In genomic region chr19:30733826-30734550, GRCh38 we compare ENCODE assay signal across 15 cellular contexts.
DNase-seq lines count a peak whose midpoint lies in the region; ATAC-seq lines count a peak whose summit lies in the region.
"Had no signal": no experiment of that assay in that cellular context is flagged by ENCODE, and none has a peak within 500 bp of the region (broad histone marks: within the 10 kb centered on the region; RNA-seq: fewer than 3 reads in every experiment).

No MANE protein-coding gene starts in this region.

- peak; percentile 35 for DNase-seq in DMS 273 (lab: John Stamatoyannopoulos, UW; ENCODE audit: unreplicated experiment)
- DNase-seq in DMS 273 treated with DMSO at 0.1 percent for 48 hours (lab: John Stamatoyannopoulos, UW): no peak
- DNase-seq in cerebellum (ENCODE audit: low spot score): peak; percentile 17
- peak; percentile 71 for DNase-seq in left kidney (ENCODE audit: low read depth, low spot score)
- no peak for DNase-seq in sciatic nerve (ENCODE audit: low spot score)
- no peak for DNase-seq in CD8-positive, alpha-beta memory T cell
- DNase-seq: activated CD4-positive, alpha-beta T cell treated with anti-CD3 and anti-CD28 coated beads, Interleukin-2, amount 50 U/mL, for 48 hours; activated gamma-delta T cell treated with Interleukin-2 at 50 U/mL for 16 hours; KBM-7; NCI-H69; OCI-M1 had no signal

- intact Hi-C loops in sciatic nerve (cut with DNase I): no loop called here

- POLR2A ChIA-PET in CD8-positive, alpha-beta memory T cell (lab: Charles Lee): no interaction called here

- H3K27ac ChIP-seq in CD8-positive, alpha-beta memory T cell (ENCODE audit: low read depth, low read length): no peak overlapping the region
- H3K27ac ChIP-seq: 22Rv1, VCaP had no signal

- no peaks in the 10 kb centered on the region for H3K4me1 Mint-ChIP-seq in activated T-helper 17 cell treated with anti-CD3 and anti-CD28 coated beads, Interleukin-2, amount 50 U/mL, for 72 hours
- H3K4me1 Mint-ChIP-seq in CD8-positive, alpha-beta memory T cell: no peaks in the 10 kb centered on the region

- H3K27me3 ChIP-seq in CD8-positive, alpha-beta memory T cell (ENCODE audit: insufficient read depth, low read length, poor library complexity, severe bottlenecking): no peaks in the 10 kb centered on the region

- no peak overlapping the region for H3K4me3 Mint-ChIP-seq in activated T-helper 17 cell treated with anti-CD3 and anti-CD28 coated beads, Interleukin-2, amount 50 U/mL, for 72 hours
- H3K4me3 Mint-ChIP-seq in CD8-positive, alpha-beta memory T cell: no peak overlapping the region

- CTCF ChIA-PET in CD8-positive, alpha-beta memory T cell (lab: Charles Lee): no interaction called here

- H3K27me3 Mint-ChIP-seq in activated T-helper 17 cell treated with anti-CD3 and anti-CD28 coated beads, Interleukin-2, amount 50 U/mL, for 72 hours: peaks cover 4% of the 10 kb centered on the region
- peaks cover 2 to 5% of the 10 kb centered on the region in 2 donors for H3K27me3 Mint-ChIP-seq in CD8-positive, alpha-beta memory T cell

- H3K9me3 ChIP-seq in CD8-positive, alpha-beta memory T cell (ENCODE audit: low read length): no peaks in the 10 kb centered on the region

- H3K9me3 Mint-ChIP-seq in activated T-helper 17 cell treated with anti-CD3 and anti-CD28 coated beads, Interleukin-2, amount 50 U/mL, for 72 hours: no peaks in the 10 kb centered on the region
- peaks cover 0 to 6% (median 0%) of the 10 kb centered on the region in 5 donors for H3K9me3 Mint-ChIP-seq in CD8-positive, alpha-beta memory T cell

- H3K4me1 ChIP-seq in CD8-positive, alpha-beta memory T cell (ENCODE audit: insufficient read depth, low read length): no peaks in the 10 kb centered on the region

- ATAC-seq in sciatic nerve: peak; percentile 91
- no peak for ATAC-seq in HG03280 (IDR thresholded peaks at IDR 0.05; ENCODE audit: unreplicated experiment)
- no peak for ATAC-seq in activated T-helper 17 cell treated with anti-CD3 and anti-CD28 coated beads, Interleukin-2, amount 50 U/mL, for 72 hours (replicated peaks)

- H3K4me3 ChIP-seq in CD8-positive, alpha-beta memory T cell (ENCODE audit: low read length): no peak overlapping the region

- H3K36me3 ChIP-seq in CD8-positive, alpha-beta memory T cell (ENCODE audit: insufficient read depth, low read length): no peaks in the 10 kb centered on the region

- no peak overlapping the region for H3K27ac Mint-ChIP-seq in activated T-helper 17 cell treated with anti-CD3 and anti-CD28 coated beads, Interleukin-2, amount 50 U/mL, for 72 hours
- no peak overlapping the region for H3K27ac Mint-ChIP-seq in CD8-positive, alpha-beta memory T cell

- no peaks in the 10 kb centered on the region for H3K36me3 Mint-ChIP-seq in activated T-helper 17 cell treated with anti-CD3 and anti-CD28 coated beads, Interleukin-2, amount 50 U/mL, for 72 hours (ENCODE audit: low read depth)
- no peaks in the 10 kb centered on the region for H3K36me3 Mint-ChIP-seq in CD8-positive, alpha-beta memory T cell

Comparison
In these comparisons a context has a peak if more than half of its experiments do, and no peak if none do; other contexts are left out.
1. DNase-seq: peak in DMS 273 (single experiment), cerebellum (single experiment) and left kidney (single experiment); none in DMS 273 treated with DMSO at 0.1 percent for 48 hours (single experiment), sciatic nerve (single experiment) and CD8-positive, alpha-beta memory T cell (0 of 5).